ENCODE assay signal across 1 cellular context in genomic region chr2:128372621-128373341, GRCh38.
TF ChIP-seq lines count a peak whose summit lies in the region.

No MANE protein-coding gene starts in this region.

TF ChIP-seq in GM12878, 131 proteins besides CTCF, POLR2A, EP300 and RAD21:
- TF ChIP-seq ZZZ3 (IDR thresholded peaks at IDR 0.05; ENCODE audit: control insufficient read depth, insufficient read length, low read depth) = no peak
- TF ChIP-seq MYB (IDR thresholded peaks at IDR 0.05; ENCODE audit: borderline replicate concordance, low read depth, low read length) = no peak
- no peak for TF ChIP-seq ESRRA (IDR thresholded peaks at IDR 0.05; ENCODE audit: low read length)
- no peak for TF ChIP-seq KAT2A (conservative IDR thresholded peaks at IDR 0.05; ENCODE audit: control insufficient read depth, low read depth, low read length)
